Comparison of ENCODE assay signal across 34 cellular contexts in genomic region chr11:70930215-70930614, GRCh38.
"Had no signal": no experiment of that assay in that cellular context is flagged by ENCODE, and none has a peak within 500 bp of the region (broad histone marks: within the 10 kb centered on the region; RNA-seq: fewer than 3 reads in every experiment).

No MANE protein-coding gene starts in this region.

- DNase-seq: Karpas-422, Kasumi-1, MG63, MM.1S, MV-4-11, NCI-H1048, NCI-H1092, NCI-H1092 treated with DMSO at 0.1 percent for 48 hours, NCI-H1105, NCI-H1105 treated with DMSO at 0.1 percent for 48 hours, NCI-H1417, NCI-H1417 treated with DMSO at 0.1 percent for 48 hours, NCI-H1436, NCI-H1436 treated with DMSO at 0.1 percent for 48 hours, NCI-H146, NCI-H1694, NCI-H1694 treated with DMSO at 0.1 percent for 48 hours, NCI-H187, NCI-H187 treated with DMSO at 0.1 percent for 48 hours, NCI-H1930, NCI-H2029, NCI-H2029 treated with DMSO at 0.1 percent for 48 hours, NCI-H2081, NCI-H2081 treated with DMSO at 0.1 percent for 48 hours, NCI-H2107, NCI-H2171, NCI-H2171 treated with DMSO at 0.1 percent for 48 hours, NCI-H2227 treated with DMSO at 0.1 percent for 48 hours, NCI-H226, NCI-H345, NCI-H446, NCI-H446 treated with DMSO at 0.1 percent for 48 hours, NCI-H510A, NCI-H510A treated with DMSO at 0.1 percent for 48 hours had no signal

- H3K4me3 ChIP-seq: MG63 had no signal

- H3K27me3 ChIP-seq: MG63 had no signal

- H3K36me3 ChIP-seq: MG63 had no signal

- H3K9me3 ChIP-seq: MG63 had no signal
